In genomic region chr14:97332591-97332984, GRCh38 we compare ENCODE assay signal across 29 cellular contexts.
A peak's percentile ranks its signal among the peaks of the same experiment; 100 is the strongest.
DNase-seq lines count a peak whose midpoint lies in the region; ATAC-seq and TF ChIP-seq lines count a peak whose summit lies in the region.
"Had no signal": no experiment of that assay in that cellular context is flagged by ENCODE, and none has a peak within 500 bp of the region (broad histone marks: within the 10 kb centered on the region; RNA-seq: fewer than 3 reads in every experiment).

No MANE protein-coding gene starts in this region.

- H3K9me3 Mint-ChIP-seq in T-helper 2 cell treated with Interferon-gamma antibody and Interleukin-4, amounts not matched to agents 5 μg/mL and 100 μg/mL, for 36 hours = no peaks in the 10 kb centered on the region
- H3K9me3 Mint-ChIP-seq in effector memory CD8-positive, alpha-beta T cell = no peaks in the 10 kb centered on the region
- H3K9me3 Mint-ChIP-seq: CD4-positive, alpha-beta memory T cell; central memory CD8-positive, alpha-beta T cell; dendritic cell treated with granulocyte-macrophage colony-stimulating factor and Interleukin-4, amounts not matched to agents 40 ng/mL and 50 ng/mL, for 4 days; natural killer cell treated with Interleukin-12 subunit alpha and Interleukin-12 subunit beta and Interleukin-15 and Interleukin-18, amount 100 ng/mL, for 72 hours; stimulated activated naive CD8-positive, alpha-beta T cell treated with anti-CD3 and anti-CD28 coated beads, Interleukin-15, Interleukin-2, amounts not matched to agents 100 ng/mL and 50 ng/mL, for 24 hours had no signal

- H3F3A ChIP-seq in SK-N-SH (replicated peaks; ENCODE audit: insufficient read depth) = no peaks in the 10 kb centered on the region

- H3K4me1 Mint-ChIP-seq in T-helper 2 cell treated with Interferon-gamma antibody and Interleukin-4, amounts not matched to agents 5 μg/mL and 100 μg/mL, for 36 hours (ENCODE audit: low read depth) = peaks cover 30% of the 10 kb centered on the region
- peaks cover 11 to 16% of the 10 kb centered on the region in 2 donors for H3K4me1 Mint-ChIP-seq in effector memory CD8-positive, alpha-beta T cell (ENCODE audit: low read depth in 2 of 2)

- H3K4me3 ChIP-seq in SK-N-MC (no peak overlapping the region), SK-N-SH (ENCODE audit: low read depth in 2 of 2, low read length in 1 of 2) (no peak overlapping the region)
- H3K4me3 ChIP-seq: esophagus squamous epithelium, hepatocyte, mucosa of descending colon, thyroid gland, vagina had no signal

- no peaks in the 10 kb centered on the region for H3K79me2 ChIP-seq in SK-N-SH (ENCODE audit: insufficient read depth)
- H3K79me2 ChIP-seq: hepatocyte had no signal

- no peak for TF ChIP-seq RAD21 in SK-N-SH (IDR thresholded peaks at IDR 0.05; ENCODE audit: low read length)

- DNase-seq in T-helper 2 cell treated with Interferon-gamma antibody and Interleukin-4, amounts not matched to agents 5 μg/mL and 100 μg/mL, for 36 hours (ENCODE audit: low spot score) = no peak
- DNase-seq in T-helper 2 cell (no peak), SK-N-MC (ENCODE audit: low read depth, low spot score) (no peak), NCI-H69 (lab: John Stamatoyannopoulos, UW) (no peak), SK-N-SH (no peak)
- DNase-seq in effector memory CD8-positive, alpha-beta T cell = no peak
- DNase-seq: activated CD4-positive, alpha-beta T cell treated with anti-CD3 and anti-CD28 coated beads, Interleukin-2, amount 50 U/mL, for 48 hours; activated effector memory CD4-positive, alpha-beta T cell treated with anti-CD3 and anti-CD28 coated beads, Interleukin-2, amount 50 U/mL, for 16 hours; CD4-positive, alpha-beta memory T cell; DMS 273 treated with DMSO at 0.1 percent for 48 hours; esophagus squamous epithelium; GOT3; KG1; MM.1S; mucosa of descending colon; NCI-H2171; NCI-H510A; T-helper 9 cell; thyroid gland had no signal

- no peaks in the 10 kb centered on the region for H3K36me3 Mint-ChIP-seq in T-helper 2 cell treated with Interferon-gamma antibody and Interleukin-4, amounts not matched to agents 5 μg/mL and 100 μg/mL, for 36 hours (ENCODE audit: low read depth)
- H3K36me3 Mint-ChIP-seq in effector memory CD8-positive, alpha-beta T cell (ENCODE audit: insufficient read depth) = no peaks in the 10 kb centered on the region
- H3K36me3 Mint-ChIP-seq: CD4-positive, alpha-beta memory T cell; natural killer cell treated with Interleukin-12 subunit alpha and Interleukin-12 subunit beta and Interleukin-15 and Interleukin-18, amount 100 ng/mL, for 72 hours had no signal

- no peak for TF ChIP-seq EP300 in SK-N-SH (IDR thresholded peaks at IDR 0.05; ENCODE audit: borderline replicate concordance in 1 of 2, low read depth in 1 of 2, low read length in 1 of 2)

- ATAC-seq in GM18870 (IDR thresholded peaks at IDR 0.05; ENCODE audit: unreplicated experiment) (peak; percentile 26), HG02938 (IDR thresholded peaks at IDR 0.05; ENCODE audit: unreplicated experiment) (peak; percentile 20)
- ATAC-seq in effector memory CD8-positive, alpha-beta T cell (replicated peaks) = no peak
- ATAC-seq: mucosa of descending colon; natural killer cell treated with Interleukin-12 subunit alpha and Interleukin-12 subunit beta and Interleukin-15 and Interleukin-18, amount 100 ng/mL, for 72 hours; WTC11 had no signal

- H3K36me3 ChIP-seq in SK-N-MC (ENCODE audit: insufficient read depth, low read length) = no peaks in the 10 kb centered on the region
- no peaks in the 10 kb centered on the region for H3K36me3 ChIP-seq in SK-N-SH (replicated peaks in 1 of 2; ENCODE audit: control insufficient read depth in 1 of 2, insufficient read depth in 2 of 2, low read length in 1 of 2)
- H3K36me3 ChIP-seq: esophagus squamous epithelium, thyroid gland, vagina had no signal

- POLR2A ChIA-PET in SK-N-SH (lab: Yijun Ruan, JAX) = no interaction called here

- TF ChIP-seq CTCF in SK-N-SH (IDR thresholded peaks at IDR 0.05) = no peak

- no peaks in the 10 kb centered on the region for H4K20me1 ChIP-seq in SK-N-SH (ENCODE audit: insufficient read depth)

- peak overlapping the region; percentile 34 for H3K27ac Mint-ChIP-seq in T-helper 2 cell treated with Interferon-gamma antibody and Interleukin-4, amounts not matched to agents 5 μg/mL and 100 μg/mL, for 36 hours
- H3K27ac Mint-ChIP-seq in effector memory CD8-positive, alpha-beta T cell = peak overlapping the region in 1 of 2 donors; percentile 20
- H3K27ac Mint-ChIP-seq: CD4-positive, alpha-beta memory T cell; dendritic cell treated with granulocyte-macrophage colony-stimulating factor and Interleukin-4, amounts not matched to agents 40 ng/mL and 50 ng/mL, for 4 days; natural killer cell treated with Interleukin-12 subunit alpha and Interleukin-12 subunit beta and Interleukin-15 and Interleukin-18, amount 100 ng/mL, for 72 hours; stimulated activated naive CD8-positive, alpha-beta T cell treated with anti-CD3 and anti-CD28 coated beads, Interleukin-15, Interleukin-2, amounts not matched to agents 100 ng/mL and 50 ng/mL, for 24 hours; WTC11 had no signal

- H3K9me3 ChIP-seq in SK-N-MC (ENCODE audit: low read depth, low read length) (no peaks in the 10 kb centered on the region), SK-N-SH (no peaks in the 10 kb centered on the region)
- H3K9me3 ChIP-seq: esophagus squamous epithelium, mucosa of descending colon, thyroid gland, vagina had no signal

- H3K27ac ChIP-seq in SK-N-MC (peak overlapping the region; percentile 77), SK-N-SH (ENCODE audit: low read depth in 2 of 2, low read length in 1 of 2) (no peak overlapping the region)
- H3K27ac ChIP-seq: 22Rv1, esophagus squamous epithelium, hepatocyte, thyroid gland, vagina had no signal

- CTCF ChIA-PET in SK-N-SH (lab: Yijun Ruan, JAX) = no interaction called here

- no peak overlapping the region for H3K4me2 ChIP-seq in SK-N-SH
- H3K4me2 ChIP-seq: hepatocyte had no signal

- H3K4me3 Mint-ChIP-seq in T-helper 2 cell treated with Interferon-gamma antibody and Interleukin-4, amounts not matched to agents 5 μg/mL and 100 μg/mL, for 36 hours = peak overlapping the region; percentile 4
- H3K4me3 Mint-ChIP-seq in effector memory CD8-positive, alpha-beta T cell = no peak overlapping the region
- H3K4me3 Mint-ChIP-seq: central memory CD8-positive, alpha-beta T cell; dendritic cell treated with granulocyte-macrophage colony-stimulating factor and Interleukin-4, amounts not matched to agents 40 ng/mL and 50 ng/mL, for 4 days; natural killer cell treated with Interleukin-12 subunit alpha and Interleukin-12 subunit beta and Interleukin-15 and Interleukin-18, amount 100 ng/mL, for 72 hours; stimulated activated naive CD8-positive, alpha-beta T cell treated with anti-CD3 and anti-CD28 coated beads, Interleukin-15, Interleukin-2, amounts not matched to agents 100 ng/mL and 50 ng/mL, for 24 hours; WTC11 had no signal

- H3K4me1 ChIP-seq in SK-N-SH (ENCODE audit: control insufficient read depth in 1 of 2, insufficient read depth in 2 of 2, low read depth in 1 of 2, low read length in 1 of 2) = no peaks in the 10 kb centered on the region
- H3K4me1 ChIP-seq: esophagus squamous epithelium, thyroid gland, vagina had no signal

- no peaks in the 10 kb centered on the region for H3K27me3 Mint-ChIP-seq in T-helper 2 cell treated with Interferon-gamma antibody and Interleukin-4, amounts not matched to agents 5 μg/mL and 100 μg/mL, for 36 hours (ENCODE audit: low read depth)
- H3K27me3 Mint-ChIP-seq in effector memory CD8-positive, alpha-beta T cell = no peaks in the 10 kb centered on the region
- H3K27me3 Mint-ChIP-seq: CD4-positive, alpha-beta memory T cell; central memory CD8-positive, alpha-beta T cell; dendritic cell treated with granulocyte-macrophage colony-stimulating factor and Interleukin-4, amounts not matched to agents 40 ng/mL and 50 ng/mL, for 4 days; natural killer cell treated with Interleukin-12 subunit alpha and Interleukin-12 subunit beta and Interleukin-15 and Interleukin-18, amount 100 ng/mL, for 72 hours; stimulated activated naive CD8-positive, alpha-beta T cell treated with anti-CD3 and anti-CD28 coated beads, Interleukin-15, Interleukin-2, amounts not matched to agents 100 ng/mL and 50 ng/mL, for 24 hours had no signal

- H3K27me3 ChIP-seq in SK-N-SH (ENCODE audit: insufficient read depth) = no peaks in the 10 kb centered on the region
- H3K27me3 ChIP-seq: hepatocyte, thyroid gland, vagina had no signal

- H3K9me2 ChIP-seq in SK-N-SH = no peaks in the 10 kb centered on the region

- H2AFZ ChIP-seq in SK-N-SH (ENCODE audit: low read depth) = no peak overlapping the region
- H2AFZ ChIP-seq: hepatocyte had no signal

- H3K9ac ChIP-seq in SK-N-MC (ENCODE audit: insufficient read length) (no peak overlapping the region), SK-N-SH (no peak overlapping the region)

TF ChIP-seq in SK-N-SH, 30 proteins besides CTCF, POLR2A, EP300 and RAD21 (continues in another document):
- TF ChIP-seq PBX3 (IDR thresholded peaks at IDR 0.05) (no peak), POLR2AphosphoS5 (IDR thresholded peaks at IDR 0.05; ENCODE audit: low read depth, low read length) (no peak), FOSL2 (IDR thresholded peaks at IDR 0.05; ENCODE audit: borderline replicate concordance, low read depth) (no peak), MXI1 (IDR thresholded peaks at IDR 0.05; ENCODE audit: low read depth, low read length) (no peak), FOXJ3 (CRISPR knock-in tag; IDR thresholded peaks at IDR 0.05) (no peak), TEAD4 (IDR thresholded peaks at IDR 0.05; ENCODE audit: borderline replicate concordance, insufficient read depth) (no peak)
- TF ChIP-seq, protein P1, sequence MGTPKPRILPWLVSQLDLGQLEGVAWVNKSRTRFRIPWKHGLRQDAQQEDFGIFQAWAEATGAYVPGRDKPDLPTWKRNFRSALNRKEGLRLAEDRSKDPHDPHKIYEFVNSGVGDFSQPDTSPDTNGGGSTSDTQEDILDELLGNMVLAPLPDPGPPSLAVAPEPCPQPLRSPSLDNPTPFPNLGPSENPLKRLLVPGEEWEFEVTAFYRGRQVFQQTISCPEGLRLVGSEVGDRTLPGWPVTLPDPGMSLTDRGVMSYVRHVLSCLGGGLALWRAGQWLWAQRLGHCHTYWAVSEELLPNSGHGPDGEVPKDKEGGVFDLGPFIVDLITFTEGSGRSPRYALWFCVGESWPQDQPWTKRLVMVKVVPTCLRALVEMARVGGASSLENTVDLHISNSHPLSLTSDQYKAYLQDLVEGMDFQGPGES (IDR thresholded peaks at IDR 0.05; ENCODE audit: low read depth, low read length) = no peak
